Comparison of ENCODE assay signal across 32 cellular contexts in the genomic region with DNA sequence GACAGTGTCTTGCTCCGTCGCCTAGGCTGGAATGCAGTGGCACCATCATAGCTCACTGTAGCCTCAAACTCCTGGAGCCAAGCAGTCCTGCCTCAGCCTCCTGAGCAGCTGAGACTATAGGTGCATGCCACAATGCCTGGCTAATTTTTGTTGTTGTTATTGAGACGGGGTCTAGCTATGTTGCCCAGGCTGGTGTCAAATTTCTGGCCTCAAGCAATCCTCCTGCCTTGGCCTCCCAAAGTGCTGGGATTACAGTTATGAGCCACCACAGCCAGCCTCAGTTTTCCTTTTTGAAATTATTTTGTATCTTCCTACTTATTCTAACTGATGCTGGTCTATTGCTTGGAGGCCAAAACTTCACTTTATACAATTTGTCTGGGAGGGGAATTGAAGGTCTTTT.
"Had no signal": no experiment of that assay in that cellular context is flagged by ENCODE, and none has a peak within 500 bp of the region (broad histone marks: within the 10 kb centered on the region; RNA-seq: fewer than 3 reads in every experiment).

No MANE protein-coding gene starts in this region.

- H3K4me3 ChIP-seq: coronary artery, dorsolateral prefrontal cortex had no signal

- ATAC-seq: activated CD4-positive, alpha-beta T cell treated with anti-CD3 and anti-CD28 coated beads for 36 hours; activated CD8-positive, alpha-beta memory T cell treated with anti-CD3 and anti-CD28 coated beads, Interleukin-2, amount 10 ng/mL, durations not matched to agents 7 days and 5 days; activated CD8-positive, alpha-beta T cell treated with anti-CD3 and anti-CD28 coated beads, Interleukin-2, amount 10 ng/mL, durations not matched to agents 7 days and 5 days; esophagus mucosa; T-helper 17 cell had no signal

- H3K27me3 ChIP-seq: brain microvascular endothelial cell, dorsolateral prefrontal cortex had no signal

- H3K9me3 Mint-ChIP-seq: activated CD4-positive, alpha-beta memory T cell treated with anti-CD3 and anti-CD28 coated beads for 36 hours; activated naive CD4-positive, alpha-beta T cell treated with anti-CD3 and anti-CD28 coated beads for 36 hours; activated naive CD4-positive, alpha-beta T cell treated with anti-CD3 and anti-CD28 coated beads, Interleukin-2, amount 50 U/mL, for 24 hours; activated T-helper 1 cell treated with anti-CD3 and anti-CD28 coated beads, Interleukin-12 subunit alpha, Interleukin-12 subunit beta, Interleukin-2, Interleukin-4 antibody, amounts not matched to agents 30 ng/mL and 10 ng/mL and 1 ng/mL, durations not matched to agents 14 hours and 24 hours and 36 hours; activated T-helper 2 cell treated with anti-CD3 and anti-CD28 coated beads, Interferon-gamma antibody, Interleukin-2, Interleukin-4, amounts not matched to agents 10 μg/mL and 5 μg/mL and 100 μg/mL, durations not matched to agents 14 hours and 24 hours and 36 hours; central memory CD8-positive, alpha-beta T cell; endodermal cell had no signal

- DNase-seq: activated CD4-positive, alpha-beta memory T cell treated with anti-CD3 and anti-CD28 coated beads for 36 hours; activated CD4-positive, alpha-beta T cell treated with anti-CD3 and anti-CD28 coated beads for 36 hours; activated CD4-positive, alpha-beta T cell treated with anti-CD3 and anti-CD28 coated beads, Interleukin-2, amount 10 ng/mL, durations not matched to agents 24 days and 14 days; activated CD4-positive, CD25-positive, alpha-beta regulatory T cell; activated CD4-positive, CD25-positive, alpha-beta regulatory T cell treated with anti-CD3 and anti-CD28 coated beads, Interleukin-2, amount 50 U/mL, for 72 hours; activated CD8-positive, alpha-beta memory T cell treated with anti-CD3 and anti-CD28 coated beads, Interleukin-2, amount 10 ng/mL, durations not matched to agents 7 days and 5 days; activated CD8-positive, alpha-beta memory T cell treated with anti-CD3 and anti-CD28 coated beads, Interleukin-2, amount 50 U/mL, for 4 hours; activated CD8-positive, alpha-beta T cell treated with anti-CD3 and anti-CD28 coated beads, Interleukin-2, amount 10 ng/mL, durations not matched to agents 7 days and 5 days; activated effector memory CD4-positive, alpha-beta T cell treated with anti-CD3 and anti-CD28 coated beads, Interleukin-2, amount 50 U/mL, for 16 hours; activated naive CD4-positive, alpha-beta T cell treated with anti-CD3 and anti-CD28 coated beads for 36 hours; activated naive CD8-positive, alpha-beta T cell treated with anti-CD3 and anti-CD28 coated beads, Interleukin-2, amount 10 ng/mL, durations not matched to agents 7 days and 5 days; activated T-cell treated with anti-CD3 and anti-CD28 coated beads, Interleukin-2, amount 50 U/mL, for 1 hour; activated T-cell treated with anti-CD3 and anti-CD28 coated beads, Interleukin-2, amount 50 U/mL, for 48 hours; amniotic stem cell; anterior cingulate cortex; brain microvascular endothelial cell; dorsolateral prefrontal cortex; effector memory CD4-positive, alpha-beta T cell; endodermal cell; foreskin fibroblast; T-helper 1 cell; T-helper 17 cell; T1000; WERI-Rb-1 had no signal

- H3K27ac Mint-ChIP-seq: activated CD4-positive, alpha-beta memory T cell treated with anti-CD3 and anti-CD28 coated beads for 36 hours; activated CD4-positive, alpha-beta T cell treated with anti-CD3 and anti-CD28 coated beads for 36 hours; activated CD8-positive, alpha-beta memory T cell treated with anti-CD3 and anti-CD28 coated beads, Interleukin-2, amount 10 ng/mL, durations not matched to agents 7 days and 5 days; activated CD8-positive, alpha-beta T cell treated with anti-CD3 and anti-CD28 coated beads, Interleukin-2, amount 10 ng/mL, durations not matched to agents 7 days and 5 days; activated naive CD4-positive, alpha-beta T cell treated with anti-CD3 and anti-CD28 coated beads for 36 hours; activated naive CD4-positive, alpha-beta T cell treated with anti-CD3 and anti-CD28 coated beads, Interleukin-2, amount 50 U/mL, for 24 hours; activated naive CD8-positive, alpha-beta T cell treated with anti-CD3 and anti-CD28 coated beads, Interleukin-2, amount 10 ng/mL, durations not matched to agents 7 days and 5 days; endodermal cell; T-helper 2 cell treated with Interferon-gamma antibody and Interleukin-4, amounts not matched to agents 5 μg/mL and 100 μg/mL, for 36 hours had no signal

- H3K4me3 Mint-ChIP-seq: activated CD4-positive, alpha-beta memory T cell treated with anti-CD3 and anti-CD28 coated beads for 36 hours; activated CD4-positive, alpha-beta T cell treated with anti-CD3 and anti-CD28 coated beads for 36 hours; activated CD4-positive, alpha-beta T cell treated with anti-CD3 and anti-CD28 coated beads, Interleukin-2, amount 10 ng/mL, durations not matched to agents 24 days and 14 days; activated CD8-positive, alpha-beta memory T cell treated with anti-CD3 and anti-CD28 coated beads, Interleukin-2, amount 10 ng/mL, durations not matched to agents 7 days and 5 days; activated CD8-positive, alpha-beta T cell treated with anti-CD3 and anti-CD28 coated beads, Interleukin-2, amount 10 ng/mL, durations not matched to agents 7 days and 5 days; activated naive CD4-positive, alpha-beta T cell treated with anti-CD3 and anti-CD28 coated beads for 36 hours; activated naive CD4-positive, alpha-beta T cell treated with anti-CD3 and anti-CD28 coated beads, Interleukin-2, amount 50 U/mL, for 24 hours; activated naive CD8-positive, alpha-beta T cell treated with anti-CD3 and anti-CD28 coated beads, Interleukin-2, amount 10 ng/mL, durations not matched to agents 7 days and 5 days; activated T-helper 1 cell treated with anti-CD3 and anti-CD28 coated beads, Interleukin-12 subunit alpha, Interleukin-12 subunit beta, Interleukin-2, Interleukin-4 antibody, amounts not matched to agents 30 ng/mL and 10 ng/mL and 1 ng/mL, durations not matched to agents 14 hours and 24 hours and 36 hours; central memory CD8-positive, alpha-beta T cell; dendritic cell treated with granulocyte-macrophage colony-stimulating factor and Interleukin-4, amounts not matched to agents 40 ng/mL and 50 ng/mL, for 4 days; endodermal cell; T-helper 17 cell; T-helper 2 cell treated with Interferon-gamma antibody and Interleukin-4, amounts not matched to agents 5 μg/mL and 100 μg/mL, for 36 hours had no signal

- H3K27me3 Mint-ChIP-seq: activated CD4-positive, alpha-beta memory T cell treated with anti-CD3 and anti-CD28 coated beads for 36 hours; activated CD4-positive, alpha-beta T cell treated with anti-CD3 and anti-CD28 coated beads for 36 hours; activated CD4-positive, alpha-beta T cell treated with anti-CD3 and anti-CD28 coated beads, Interleukin-2, amount 10 ng/mL, durations not matched to agents 24 days and 14 days; activated CD8-positive, alpha-beta memory T cell treated with anti-CD3 and anti-CD28 coated beads, Interleukin-2, amount 10 ng/mL, durations not matched to agents 7 days and 5 days; activated naive CD4-positive, alpha-beta T cell treated with anti-CD3 and anti-CD28 coated beads, Interleukin-2, amount 50 U/mL, for 24 hours; activated naive CD8-positive, alpha-beta T cell treated with anti-CD3 and anti-CD28 coated beads, Interleukin-2, amount 10 ng/mL, durations not matched to agents 7 days and 5 days; central memory CD8-positive, alpha-beta T cell; dendritic cell treated with granulocyte-macrophage colony-stimulating factor and Interleukin-4, amounts not matched to agents 40 ng/mL and 50 ng/mL, for 4 days; T-helper 17 cell had no signal

- H3K36me3 ChIP-seq: brain microvascular endothelial cell, WERI-Rb-1 had no signal

- H3K27ac ChIP-seq: brain microvascular endothelial cell, coronary artery, dorsolateral prefrontal cortex, WERI-Rb-1 had no signal
